ENCODE assay signal across 8 cellular contexts in genomic region chr11:121655481-121656332, GRCh38.
DNase-seq lines count a peak whose midpoint lies in the region; ATAC-seq and TF ChIP-seq lines count a peak whose summit lies in the region.

No MANE protein-coding gene starts in this region.

- peaks cover 14% of the 10 kb centered on the region for H3K4me1 Mint-ChIP-seq in dendritic cell treated with granulocyte-macrophage colony-stimulating factor and Interleukin-4, amounts not matched to agents 40 ng/mL and 50 ng/mL, for 4 days (ENCODE audit: low read depth)

- peak; percentile 73 to 75 for TF ChIP-seq CTCF in left lung (IDR thresholded peaks at IDR 0.05)

- H3K27me3 ChIP-seq in left lung: no peaks in the 10 kb centered on the region

- intact Hi-C loops in dendritic cell treated with granulocyte-macrophage colony-stimulating factor and Interleukin-4, amounts not matched to agents 40 ng/mL and 50 ng/mL, for 4 days (cut with micrococcal nuclease): loop anchor here (1.0 to 5.0 kb wide), 3 partner anchors 447 to 850 kb away; no protein-coding TSS in a partner anchor
- intact Hi-C loops in left lung (cut with DNase I): loop anchor here in 1 of 2 donors (5.0 kb wide), 1 partner anchor 552 kb away; no protein-coding TSS in a partner anchor

- H3K9me3 Mint-ChIP-seq in dendritic cell treated with granulocyte-macrophage colony-stimulating factor and Interleukin-4, amounts not matched to agents 40 ng/mL and 50 ng/mL, for 4 days: no peaks in the 10 kb centered on the region

- DNase-seq in AML-193 (lab: John Stamatoyannopoulos, UW) (peak; percentile 61 to 62), NCI-H524 (lab: John Stamatoyannopoulos, UW) (peak; percentile 48 to 73), left lung (peak; percentile 88 to 95)
- DNase-seq in activated CD4-positive, alpha-beta T cell treated with anti-CD3 and anti-CD28 coated beads, Interleukin-2, amount 50 U/mL, for 24 hours (ENCODE audit: low read depth in 1 of 2, low spot score in 1 of 2): peak; percentile 40 to 46
- DNase-seq in stimulated activated CD4-positive, alpha-beta T cell treated with anti-CD3 and anti-CD28 coated beads, Interleukin-2, amount 100 ng/mL, for 4 hours (ENCODE audit: low read depth): peak; percentile 59

- H3K4me3 Mint-ChIP-seq in dendritic cell treated with granulocyte-macrophage colony-stimulating factor and Interleukin-4, amounts not matched to agents 40 ng/mL and 50 ng/mL, for 4 days: peak overlapping the region; percentile 76

- peaks cover 0 to 20% of the 10 kb centered on the region in 2 donors for H3K4me1 ChIP-seq in left lung

- H3K4me3 ChIP-seq in left lung: peak overlapping the region; percentile 19 to 39

- peak overlapping the region; percentile 72 to 87 for H3K27ac ChIP-seq in left lung

- H3K27ac Mint-ChIP-seq in dendritic cell treated with granulocyte-macrophage colony-stimulating factor and Interleukin-4, amounts not matched to agents 40 ng/mL and 50 ng/mL, for 4 days: peak overlapping the region; percentile 85

- H3K9me3 ChIP-seq in left lung: no peaks in the 10 kb centered on the region

- H3K36me3 ChIP-seq in left lung: no peaks in the 10 kb centered on the region

- ATAC-seq in GM19025 (IDR thresholded peaks at IDR 0.05; ENCODE audit: low read depth, unreplicated experiment) (peak; percentile 83), HG03342 (IDR thresholded peaks at IDR 0.05; ENCODE audit: unreplicated experiment) (peak; percentile 86), left lung (peak; percentile 98)

- H3K27me3 Mint-ChIP-seq in dendritic cell treated with granulocyte-macrophage colony-stimulating factor and Interleukin-4, amounts not matched to agents 40 ng/mL and 50 ng/mL, for 4 days: peaks cover 20% of the 10 kb centered on the region

- no peaks in the 10 kb centered on the region for H3K36me3 Mint-ChIP-seq in dendritic cell treated with granulocyte-macrophage colony-stimulating factor and Interleukin-4, amounts not matched to agents 40 ng/mL and 50 ng/mL, for 4 days (ENCODE audit: low read depth)

Comparison
In these comparisons a context has a peak if more than half of its experiments do, and no peak if none do; other contexts are left out.
1. Peak in every context shown above with its lines: DNase-seq, ATAC-seq, H3K4me3 ChIP-seq and H3K27ac ChIP-seq.